In genomic region chr3:37905987-37906674, GRCh38 we compare ENCODE assay signal across 9 cellular contexts. TPM values are rescaled to one million over a fixed set of nuclear protein-coding genes. Genes with fewer than 3 reads are reported as not detected.
A peak's percentile ranks its signal among the peaks of the same experiment; 100 is the strongest.
DNase-seq lines count a peak whose midpoint lies in the region; ATAC-seq, FAIRE-seq and TF ChIP-seq lines count a peak whose summit lies in the region.
"Had no signal": no experiment of that assay in that cellular context is flagged by ENCODE, and none has a peak within 500 bp of the region (broad histone marks: within the 10 kb centered on the region; RNA-seq: fewer than 3 reads in every experiment).

No MANE protein-coding gene starts in this region.

- peaks cover 72% of the 10 kb centered on the region for H3K4me1 Mint-ChIP-seq in activated T-helper 2 cell treated with anti-CD3 and anti-CD28 coated beads, Interferon-gamma antibody, Interleukin-2, Interleukin-4, amounts not matched to agents 10 μg/mL and 5 μg/mL and 100 μg/mL, durations not matched to agents 14 hours and 24 hours and 36 hours (ENCODE audit: low read depth)

- no peak overlapping the region for H3K4me2 ChIP-seq in Karpas-422 (ENCODE audit: low read depth, low read length, poor library complexity, severe bottlenecking)

- H3K36me3 ChIP-seq in HEK293 (ENCODE audit: control insufficient read depth in 2 of 2, insufficient read depth in 1 of 2, low read length in 2 of 2) (no peaks in the 10 kb centered on the region), stomach (peaks cover 0 to under 1% (median 0%) of the 10 kb centered on the region in 4 donors), Karpas-422 (ENCODE audit: insufficient read depth, low read length) (no peaks in the 10 kb centered on the region), H7 (replicated peaks; ENCODE audit: control insufficient read depth, insufficient read depth, low read length) (no peaks in the 10 kb centered on the region; the same call in 1 of the 2 replicates)

- WGBS in right cardiac atrium: 63% methylated on average over 8 of the region's 8 CpGs
- WGBS in stomach, 5 donors: 35 to 58% (median 48%) methylated on average over 8 of the region's 8 CpGs

- no peak for TF ChIP-seq POLR2A in stomach (IDR thresholded peaks at IDR 0.05)

- POLR2A ChIA-PET in HEK293 (lab: Yijun Ruan, JAX): no interaction called here

- DNase-seq in activated T-helper 2 cell treated with anti-CD3 and anti-CD28 coated beads, Interferon-gamma antibody, Interleukin-2, Interleukin-4, amounts not matched to agents 10 μg/mL and 5 μg/mL and 100 μg/mL, durations not matched to agents 14 hours and 24 hours and 36 hours (ENCODE audit: low spot score): no peak
- DNase-seq in right cardiac atrium: no peak
- DNase-seq in stomach: no peak
- no peak for DNase-seq in Karpas-422
- no peak for DNase-seq in D721Med (ENCODE audit: insufficient read length, low spot score)
- DNase-seq in T-helper 9 cell: no peak
- DNase-seq in H7: no peak
- DNase-seq: activated CD8-positive, alpha-beta memory T cell treated with anti-CD3 and anti-CD28 coated beads, Interleukin-2, amount 50 U/mL, for 4 hours had no signal

- H3K9ac ChIP-seq in Karpas-422 (ENCODE audit: low read length): no peak overlapping the region

- CTCF ChIA-PET in HEK293 (lab: Yijun Ruan, JAX): interaction anchor here (0.9 kb wide), 1 partner anchor 91 kb away, joined by 3 read pairs; no protein-coding TSS in a partner anchor

- H3K4me1 ChIP-seq in HEK293 (ENCODE audit: control insufficient read depth, insufficient read depth, low read length) (no peaks in the 10 kb centered on the region), right cardiac atrium (ENCODE audit: control insufficient read depth, insufficient read depth, low read length) (peaks cover 37% of the 10 kb centered on the region), stomach (peaks cover 34 to 71% (median 48%) of the 10 kb centered on the region in 4 donors), Karpas-422 (ENCODE audit: low read length) (no peaks in the 10 kb centered on the region)

- no peak overlapping the region for H3K4me3 ChIP-seq in HEK293 (ENCODE audit: low read depth, low read length)
- no peak overlapping the region for H3K4me3 ChIP-seq in right cardiac atrium (ENCODE audit: low read length)
- no peak overlapping the region for H3K4me3 ChIP-seq in stomach
- H3K4me3 ChIP-seq in Karpas-422 (ENCODE audit: low read length): no peak overlapping the region
- H3K4me3 ChIP-seq in H7 (ENCODE audit: insufficient read depth, low read depth, low read length): no peak overlapping the region

- TF ChIP-seq EP300 in stomach (IDR thresholded peaks at IDR 0.05): no peak

- intact Hi-C loops in activated T-helper 2 cell treated with anti-CD3 and anti-CD28 coated beads, Interferon-gamma antibody, Interleukin-2, Interleukin-4, amounts not matched to agents 10 μg/mL and 5 μg/mL and 100 μg/mL, durations not matched to agents 14 hours and 24 hours and 36 hours (cut with micrococcal nuclease): loop anchor here (2.0 to 10.0 kb wide), 4 partner anchors 36 to 259 kb away; partner anchors contain the start of genes DLEC1 and OXSR1
- intact Hi-C loops in right cardiac atrium (cut with DNase I) (no loop called here), stomach (cut with DNase I; ENCODE audit: low total_unique reads) (no loop called here)

- no peaks in the 10 kb centered on the region for H3K9me3 Mint-ChIP-seq in activated T-helper 2 cell treated with anti-CD3 and anti-CD28 coated beads, Interferon-gamma antibody, Interleukin-2, Interleukin-4, amounts not matched to agents 10 μg/mL and 5 μg/mL and 100 μg/mL, durations not matched to agents 14 hours and 24 hours and 36 hours

- H3K27ac ChIP-seq in HEK293 (ENCODE audit: extremely low read depth, low read depth, low read length): no peak overlapping the region
- H3K27ac ChIP-seq in right cardiac atrium (ENCODE audit: low read length): peak overlapping the region; percentile 73
- peak overlapping the region; percentile 26 to 70 (median 49) for H3K27ac ChIP-seq in stomach
- H3K27ac ChIP-seq in Karpas-422 (ENCODE audit: low read length): no peak overlapping the region

- FAIRE-seq in D721Med (lab: Jason Lieb, UNC): no peak

- no peaks in the 10 kb centered on the region for H4K20me1 ChIP-seq in Karpas-422 (ENCODE audit: insufficient read depth, low read depth, low read length)

- H3K27me3 ChIP-seq in right cardiac atrium (ENCODE audit: control insufficient read depth, insufficient read depth) (no peaks in the 10 kb centered on the region), stomach (no peaks in the 10 kb centered on the region), Karpas-422 (ENCODE audit: low read length) (no peaks in the 10 kb centered on the region), H7 (ENCODE audit: control insufficient read depth, insufficient read depth, low read length) (no peaks in the 10 kb centered on the region)

- H3K36me3 Mint-ChIP-seq in activated T-helper 2 cell treated with anti-CD3 and anti-CD28 coated beads, Interferon-gamma antibody, Interleukin-2, Interleukin-4, amounts not matched to agents 10 μg/mL and 5 μg/mL and 100 μg/mL, durations not matched to agents 14 hours and 24 hours and 36 hours (ENCODE audit: low read depth): no peaks in the 10 kb centered on the region

- H3K27ac Mint-ChIP-seq in activated T-helper 2 cell treated with anti-CD3 and anti-CD28 coated beads, Interferon-gamma antibody, Interleukin-2, Interleukin-4, amounts not matched to agents 10 μg/mL and 5 μg/mL and 100 μg/mL, durations not matched to agents 14 hours and 24 hours and 36 hours: peak overlapping the region; percentile 44

- H3K79me2 ChIP-seq in Karpas-422 (ENCODE audit: low read length): no peaks in the 10 kb centered on the region

- no peaks in the 10 kb centered on the region for H3K9me2 ChIP-seq in Karpas-422 (replicated peaks; ENCODE audit: insufficient read depth, low read length)

- no peak overlapping the region for H3K4me3 Mint-ChIP-seq in activated T-helper 2 cell treated with anti-CD3 and anti-CD28 coated beads, Interferon-gamma antibody, Interleukin-2, Interleukin-4, amounts not matched to agents 10 μg/mL and 5 μg/mL and 100 μg/mL, durations not matched to agents 14 hours and 24 hours and 36 hours (ENCODE audit: low read depth)

- peak; percentile 63 to 66 for ATAC-seq in right cardiac atrium

- H3K9me3 ChIP-seq in HEK293 (ENCODE audit: control insufficient read depth, insufficient read depth, low read depth, low read length) (no peaks in the 10 kb centered on the region), right cardiac atrium (ENCODE audit: control insufficient read depth, low read length) (no peaks in the 10 kb centered on the region), stomach (no peaks in the 10 kb centered on the region), Karpas-422 (ENCODE audit: low read length) (no peaks in the 10 kb centered on the region)

- TF ChIP-seq CTCF in HEK293 (tag by site-specific recombination; IDR thresholded peaks at IDR 0.05) (no peak), stomach (IDR thresholded peaks at IDR 0.05) (no peak), D721Med (IDR thresholded peaks at IDR 0.05; ENCODE audit: insufficient read depth, missing control alignments) (no peak)

- H3K27me3 Mint-ChIP-seq in activated T-helper 2 cell treated with anti-CD3 and anti-CD28 coated beads, Interferon-gamma antibody, Interleukin-2, Interleukin-4, amounts not matched to agents 10 μg/mL and 5 μg/mL and 100 μg/mL, durations not matched to agents 14 hours and 24 hours and 36 hours (ENCODE audit: low read depth): no peaks in the 10 kb centered on the region

- no peak overlapping the region for H2AFZ ChIP-seq in Karpas-422 (ENCODE audit: low read length)

TF ChIP-seq in HEK293, 187 proteins besides CTCF, POLR2A, EP300 and RAD21:
- peak; percentile 33; the same call in 1 of the 2 replicates for TF ChIP-seq ZBTB11 (tag by site-specific recombination; conservative IDR thresholded peaks at IDR 0.05; ENCODE audit: low read depth)
- peak; percentile 80 for TF ChIP-seq ZIC2 (tag by site-specific recombination; IDR thresholded peaks at IDR 0.05)
- TF ChIP-seq KLF9 (tag by site-specific recombination; IDR thresholded peaks at IDR 0.05; ENCODE audit: low read depth): no peak

RNA-seq across cellular contexts. Expression of gene CTDSPL, which starts 44.5 kb away (rescaled TPM):
- 8.7 and 11.8 TPM in 2 replicates for total RNA-seq in activated T-helper 2 cell treated with anti-CD3 and anti-CD28 coated beads, Interferon-gamma antibody, Interleukin-2, Interleukin-4, amounts not matched to agents 10 μg/mL and 5 μg/mL and 100 μg/mL, durations not matched to agents 14 hours and 24 hours and 36 hours
- total RNA-seq in right cardiac atrium: 10 to 100 TPM; 38.3 to 50.9 (median 41.0) TPM
- 13.6 TPM for polyA plus RNA-seq in right cardiac atrium
- 10 to 100 TPM; 13.4 to 54.9 (median 39.7) TPM for total RNA-seq in stomach
- 10 to 100 TPM; 18.9 to 32.1 (median 28.3) TPM for polyA plus RNA-seq in stomach
- total RNA-seq in Karpas-422 (2014; rRNA removed; shearing (Covaris generic); ENCODE audit: low replicate concordance): not detected in 2 replicates
- 20.3 and 21.1 TPM in 2 replicates for total RNA-seq in H7 (2014; rRNA removed; shearing (Covaris generic))

Comparison
In these comparisons a context has a peak if more than half of its experiments do, and no peak if none do; other contexts are left out.
1. H3K27ac ChIP-seq: peak in right cardiac atrium (single experiment) and stomach (5 of 5); none in HEK293 (single experiment) and Karpas-422 (single experiment).